11 cellular contexts compared by ENCODE assay signal in genomic region chr9:93681316-93682154, GRCh38.
DNase-seq lines count a peak whose midpoint lies in the region; ATAC-seq and TF ChIP-seq lines count a peak whose summit lies in the region.
"Had no signal": no experiment of that assay in that cellular context is flagged by ENCODE, and none has a peak within 500 bp of the region (broad histone marks: within the 10 kb centered on the region; RNA-seq: fewer than 3 reads in every experiment).

No MANE protein-coding gene starts in this region.

- POLR2A ChIA-PET in activated CD8-positive, alpha-beta T cell treated with anti-CD3 and anti-CD28 coated beads for 36 hours (lab: Charles Lee), result interaction anchor here (0.5 kb wide), 1 partner anchor 157 kb away, joined by 3 read pairs; no protein-coding TSS in a partner anchor

- H3K36me3 Mint-ChIP-seq in activated CD8-positive, alpha-beta memory T cell treated with anti-CD3 and anti-CD28 coated beads, Interleukin-2, amount 10 ng/mL, durations not matched to agents 7 days and 5 days, result no peaks in the 10 kb centered on the region
- peaks cover 4% of the 10 kb centered on the region for H3K36me3 Mint-ChIP-seq in activated CD8-positive, alpha-beta T cell treated with anti-CD3 and anti-CD28 coated beads for 36 hours (ENCODE audit: low read depth)

- H3K4me3 ChIP-seq in testis, result no peak overlapping the region
- H3K4me3 ChIP-seq: PC-9, thoracic aorta had no signal

- H3K4me1 Mint-ChIP-seq in activated CD8-positive, alpha-beta memory T cell treated with anti-CD3 and anti-CD28 coated beads, Interleukin-2, amount 10 ng/mL, durations not matched to agents 7 days and 5 days, result no peaks in the 10 kb centered on the region
- no peaks in the 10 kb centered on the region for H3K4me1 Mint-ChIP-seq in activated CD8-positive, alpha-beta T cell treated with anti-CD3 and anti-CD28 coated beads for 36 hours (ENCODE audit: low read depth)
- H3K4me1 Mint-ChIP-seq: activated naive CD8-positive, alpha-beta T cell treated with anti-CD3 and anti-CD28 coated beads, Interleukin-2, amount 50 U/mL, for 24 hours had no signal

- intact Hi-C loops in activated CD8-positive, alpha-beta T cell treated with anti-CD3 and anti-CD28 coated beads for 36 hours (cut with micrococcal nuclease), result loop anchor here (2.0 kb wide), 2 partner anchors 281 to 321 kb away; no protein-coding TSS in a partner anchor
- intact Hi-C loops in left colon (cut with DNase I, micrococcal nuclease) (loop anchor here (5.0 kb wide), 1 partner anchor 281 kb away; no protein-coding TSS in a partner anchor), testis (cut with DNase I; ENCODE audit: low total_unique reads) (loop anchor here (5.0 kb wide), 1 partner anchor 281 kb away; no protein-coding TSS in a partner anchor)

- DNase-seq in activated CD8-positive, alpha-beta memory T cell treated with anti-CD3 and anti-CD28 coated beads, Interleukin-2, amount 10 ng/mL, durations not matched to agents 7 days and 5 days, result peak; percentile 27
- no peak for DNase-seq in activated CD8-positive, alpha-beta memory T cell treated with anti-CD3 and anti-CD28 coated beads for 24 hours
- no peak for DNase-seq in activated CD8-positive, alpha-beta T cell treated with anti-CD3 and anti-CD28 coated beads for 36 hours
- DNase-seq in left colon (peak in 1 of 2 donors; percentile 23), testis (peak; percentile 7), HPDE6-E6E7 (ENCODE audit: extremely low spot score) (no peak), GM20000 (ENCODE audit: low spot score) (no peak), AG08395 (ENCODE audit: low spot score) (no peak)

- no peaks in the 10 kb centered on the region for H3K4me1 ChIP-seq in testis

- no peak for TF ChIP-seq POLR2A in testis (IDR thresholded peaks at IDR 0.05)

- CTCF ChIA-PET in activated CD8-positive, alpha-beta memory T cell treated with anti-CD3 and anti-CD28 coated beads, Interleukin-2, amount 10 ng/mL, durations not matched to agents 7 days and 5 days (lab: Charles Lee), result interaction anchor here (1.4 to 2.8 kb wide), 2 partner anchors 18 to 281 kb away, joined by 3 to 34 read pairs; no protein-coding TSS in a partner anchor
- CTCF ChIA-PET in activated CD8-positive, alpha-beta T cell treated with anti-CD3 and anti-CD28 coated beads for 36 hours (lab: Charles Lee), result interaction anchor here (0.7 to 3.6 kb wide), 11 partner anchors 9 to 322 kb away, joined by 3 to 37 read pairs (median 3); partner anchors contain the start of gene BARX1

- no peak overlapping the region for H3K27ac ChIP-seq in testis
- H3K27ac ChIP-seq: PC-9, thoracic aorta had no signal

- H3K4me3 Mint-ChIP-seq in activated CD8-positive, alpha-beta memory T cell treated with anti-CD3 and anti-CD28 coated beads, Interleukin-2, amount 10 ng/mL, durations not matched to agents 7 days and 5 days, result no peak overlapping the region
- no peak overlapping the region for H3K4me3 Mint-ChIP-seq in activated CD8-positive, alpha-beta T cell treated with anti-CD3 and anti-CD28 coated beads for 36 hours
- H3K4me3 Mint-ChIP-seq: activated naive CD8-positive, alpha-beta T cell treated with anti-CD3 and anti-CD28 coated beads, Interleukin-2, amount 50 U/mL, for 24 hours had no signal

- TF ChIP-seq CTCF in activated CD8-positive, alpha-beta T cell treated with anti-CD3 and anti-CD28 coated beads for 36 hours (IDR thresholded peaks at IDR 0.05), result no peak
- no peak for TF ChIP-seq CTCF in testis (IDR thresholded peaks at IDR 0.05)
- TF ChIP-seq CTCF in GM20000 (IDR thresholded peaks at IDR 0.05; ENCODE audit: extremely low read depth, missing control alignments), result no peak

- 71 to 74% methylated on average over 11 to 23 of the region's 23 CpGs for WGBS in testis, 2 donors

- no peaks in the 10 kb centered on the region for H3K36me3 ChIP-seq in testis (ENCODE audit: low read depth, missing control alignments)

- no peaks in the 10 kb centered on the region for H3K27me3 Mint-ChIP-seq in activated CD8-positive, alpha-beta memory T cell treated with anti-CD3 and anti-CD28 coated beads, Interleukin-2, amount 10 ng/mL, durations not matched to agents 7 days and 5 days
- no peaks in the 10 kb centered on the region for H3K27me3 Mint-ChIP-seq in activated CD8-positive, alpha-beta T cell treated with anti-CD3 and anti-CD28 coated beads for 36 hours

- H3K27ac Mint-ChIP-seq in activated CD8-positive, alpha-beta memory T cell treated with anti-CD3 and anti-CD28 coated beads, Interleukin-2, amount 10 ng/mL, durations not matched to agents 7 days and 5 days, result no peak overlapping the region
- no peak overlapping the region for H3K27ac Mint-ChIP-seq in activated CD8-positive, alpha-beta T cell treated with anti-CD3 and anti-CD28 coated beads for 36 hours
- H3K27ac Mint-ChIP-seq: activated naive CD8-positive, alpha-beta T cell treated with anti-CD3 and anti-CD28 coated beads, Interleukin-2, amount 50 U/mL, for 24 hours had no signal

- no peaks in the 10 kb centered on the region for H3K9me3 Mint-ChIP-seq in activated CD8-positive, alpha-beta memory T cell treated with anti-CD3 and anti-CD28 coated beads, Interleukin-2, amount 10 ng/mL, durations not matched to agents 7 days and 5 days (ENCODE audit: low read depth)
- H3K9me3 Mint-ChIP-seq in activated CD8-positive, alpha-beta T cell treated with anti-CD3 and anti-CD28 coated beads for 36 hours, result no peaks in the 10 kb centered on the region
- H3K9me3 Mint-ChIP-seq: activated naive CD8-positive, alpha-beta T cell treated with anti-CD3 and anti-CD28 coated beads, Interleukin-2, amount 50 U/mL, for 24 hours had no signal

- ATAC-seq in activated CD8-positive, alpha-beta memory T cell treated with anti-CD3 and anti-CD28 coated beads, Interleukin-2, amount 10 ng/mL, durations not matched to agents 7 days and 5 days, result peak; percentile 38
- ATAC-seq in activated CD8-positive, alpha-beta T cell treated with anti-CD3 and anti-CD28 coated beads for 36 hours, result peak; percentile 27
- peak; percentile 35 for ATAC-seq in left colon
- ATAC-seq: activated naive CD8-positive, alpha-beta T cell treated with anti-CD3 and anti-CD28 coated beads, Interleukin-2, amount 50 U/mL, for 24 hours had no signal

- H3K27me3 ChIP-seq in testis, result no peaks in the 10 kb centered on the region

- no peaks in the 10 kb centered on the region for H3K9me3 ChIP-seq in testis
- H3K9me3 ChIP-seq: thoracic aorta had no signal

Comparison
In these comparisons a context has a peak if more than half of its experiments do, and no peak if none do; other contexts are left out.
1. DNase-seq: peak in activated CD8-positive, alpha-beta memory T cell treated with anti-CD3 and anti-CD28 coated beads, Interleukin-2, amount 10 ng/mL, durations not matched to agents 7 days and 5 days (single experiment) and testis (single experiment); none in activated CD8-positive, alpha-beta memory T cell treated with anti-CD3 and anti-CD28 coated beads for 24 hours (single experiment), activated CD8-positive, alpha-beta T cell treated with anti-CD3 and anti-CD28 coated beads for 36 hours (single experiment), HPDE6-E6E7 (single experiment), GM20000 (single experiment) and AG08395 (single experiment).
2. Peak in every context shown above with its lines, with median percentiles within 50 percentile points of each other: ATAC-seq.